In the genomic region with DNA sequence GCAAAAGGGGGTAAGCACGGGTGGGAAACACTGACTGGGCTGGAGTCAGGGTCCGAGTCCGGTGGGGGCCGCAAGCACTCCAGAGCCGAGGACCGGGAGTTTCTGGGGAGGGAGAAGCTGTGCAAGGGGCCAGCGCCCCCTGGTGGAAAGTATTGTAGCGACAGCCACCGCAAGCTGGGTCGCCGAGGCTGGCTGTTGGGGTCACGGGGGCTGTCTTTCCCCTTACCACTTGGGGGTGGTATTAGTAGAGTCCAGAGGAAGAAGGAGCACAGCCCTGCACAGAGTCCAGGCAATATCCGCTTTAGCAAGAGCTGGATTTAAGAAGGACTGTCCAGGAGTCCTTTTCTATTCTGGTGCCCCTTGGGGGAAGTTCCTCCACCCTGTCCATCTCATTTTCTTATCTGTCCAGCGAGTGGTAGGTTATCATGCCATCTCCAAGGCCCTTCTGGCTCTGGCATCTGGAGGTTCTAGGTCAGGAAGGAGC, we compare ENCODE assay signal across 1 cellular context.
A peak's percentile ranks its signal among the peaks of the same experiment; 100 is the strongest.
TF ChIP-seq lines count a peak whose summit lies in the region.

No MANE protein-coding gene starts in this region.

TF ChIP-seq in HepG2, 621 proteins besides CTCF, POLR2A, EP300 and RAD21 (continued from another document and continues in another):
- TF ChIP-seq, protein P1, sequence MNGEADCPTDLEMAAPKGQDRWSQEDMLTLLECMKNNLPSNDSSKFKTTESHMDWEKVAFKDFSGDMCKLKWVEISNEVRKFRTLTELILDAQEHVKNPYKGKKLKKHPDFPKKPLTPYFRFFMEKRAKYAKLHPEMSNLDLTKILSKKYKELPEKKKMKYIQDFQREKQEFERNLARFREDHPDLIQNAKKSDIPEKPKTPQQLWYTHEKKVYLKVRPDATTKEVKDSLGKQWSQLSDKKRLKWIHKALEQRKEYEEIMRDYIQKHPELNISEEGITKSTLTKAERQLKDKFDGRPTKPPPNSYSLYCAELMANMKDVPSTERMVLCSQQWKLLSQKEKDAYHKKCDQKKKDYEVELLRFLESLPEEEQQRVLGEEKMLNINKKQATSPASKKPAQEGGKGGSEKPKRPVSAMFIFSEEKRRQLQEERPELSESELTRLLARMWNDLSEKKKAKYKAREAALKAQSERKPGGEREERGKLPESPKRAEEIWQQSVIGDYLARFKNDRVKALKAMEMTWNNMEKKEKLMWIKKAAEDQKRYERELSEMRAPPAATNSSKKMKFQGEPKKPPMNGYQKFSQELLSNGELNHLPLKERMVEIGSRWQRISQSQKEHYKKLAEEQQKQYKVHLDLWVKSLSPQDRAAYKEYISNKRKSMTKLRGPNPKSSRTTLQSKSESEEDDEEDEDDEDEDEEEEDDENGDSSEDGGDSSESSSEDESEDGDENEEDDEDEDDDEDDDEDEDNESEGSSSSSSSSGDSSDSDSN (CRISPR knock-in tag; IDR thresholded peaks at IDR 0.05): peak; percentile 25; the same call in 1 of the 2 replicates
- TF ChIP-seq PHF20 (CRISPR knock-in tag; IDR thresholded peaks at IDR 0.05) (no peak), TEAD3 (CRISPR knock-in tag; optimal IDR thresholded peaks at IDR 0.05; ENCODE audit: borderline replicate concordance) (peak; percentile 93), RFX3 (CRISPR knock-in tag; IDR thresholded peaks at IDR 0.05) (no peak), ZNF746 (CRISPR knock-in tag; IDR thresholded peaks at IDR 0.05) (0 out of 2 replicates have a peak, but pooled peaks have one; percentile 23), ZMAT3 (CRISPR knock-in tag; conservative IDR thresholded peaks at IDR 0.05) (no peak), TCF12 (IDR thresholded peaks at IDR 0.05) (no peak), TCF12 (CRISPR knock-in tag; IDR thresholded peaks at IDR 0.05) (no peak), TBL1XR1 (IDR thresholded peaks at IDR 0.05; ENCODE audit: borderline replicate concordance, low read length, partially characterized antibody) (no peak), ZNF720 (CRISPR knock-in tag; IDR thresholded peaks at IDR 0.05) (no peak), GLI4 (CRISPR knock-in tag; IDR thresholded peaks at IDR 0.05; ENCODE audit: borderline replicate concordance) (no peak), ZNF878 (CRISPR knock-in tag; IDR thresholded peaks at IDR 0.05) (no peak; the same call in 1 of the 2 replicates), MAFF (IDR thresholded peaks at IDR 0.05; ENCODE audit: low read depth, low read length) (no peak), GPN1 (CRISPR knock-in tag; IDR thresholded peaks at IDR 0.05; ENCODE audit: borderline replicate concordance) (no peak), SIX1 (CRISPR knock-in tag; IDR thresholded peaks at IDR 0.05; ENCODE audit: borderline replicate concordance) (no peak), ZFY (CRISPR knock-in tag; IDR thresholded peaks at IDR 0.05) (no peak), SIN3A (IDR thresholded peaks at IDR 0.05; ENCODE audit: borderline replicate concordance, low read depth, low read length) (no peak), ZNF263 (CRISPR knock-in tag; IDR thresholded peaks at IDR 0.05) (peak; percentile 44), SMARCE1 (IDR thresholded peaks at IDR 0.05; ENCODE audit: borderline replicate concordance) (no peak), HNRNPK (IDR thresholded peaks at IDR 0.05; ENCODE audit: low read depth, low read length, poor library complexity, severe bottlenecking) (no peak), HES4 (CRISPR knock-in tag; IDR thresholded peaks at IDR 0.05; ENCODE audit: borderline replicate concordance) (no peak), NR2F6 (IDR thresholded peaks at IDR 0.05) (no peak), NR2F6 (CRISPR knock-in tag; IDR thresholded peaks at IDR 0.05) (no peak), ZNF629 (CRISPR knock-in tag; conservative IDR thresholded peaks at IDR 0.05) (no peak), NR3C1 (CRISPR knock-in tag; IDR thresholded peaks at IDR 0.05) (no peak), ZBTB8A (CRISPR knock-in tag; IDR thresholded peaks at IDR 0.05; ENCODE audit: borderline replicate concordance, low read depth) (no peak), ATF1 (CRISPR knock-in tag; IDR thresholded peaks at IDR 0.05) (no peak), GZF1 (CRISPR knock-in tag; IDR thresholded peaks at IDR 0.05) (no peak), STAG1 (CRISPR knock-in tag; IDR thresholded peaks at IDR 0.05) (peak; percentile 89), ZNF510 (CRISPR knock-in tag; IDR thresholded peaks at IDR 0.05; ENCODE audit: low read depth) (no peak), SPEN (CRISPR knock-in tag; IDR thresholded peaks at IDR 0.05; ENCODE audit: low read depth) (no peak), NR2C2 (CRISPR knock-in tag; IDR thresholded peaks at IDR 0.05; ENCODE audit: borderline replicate concordance) (0 out of 2 replicates have a peak, but pooled peaks have one; percentile 29), ZNF761 (CRISPR knock-in tag; conservative IDR thresholded peaks at IDR 0.05) (no peak), MAZ (IDR thresholded peaks at IDR 0.05; ENCODE audit: borderline replicate concordance, low read depth, low read length) (peak; percentile 35; the same call in 1 of the 2 replicates), MAZ (CRISPR knock-in tag; IDR thresholded peaks at IDR 0.05; ENCODE audit: low read depth) (no peak; the same call in 1 of the 2 replicates), PHB2 (IDR thresholded peaks at IDR 0.05; ENCODE audit: partially characterized antibody) (no peak), KDM5A (IDR thresholded peaks at IDR 0.05; ENCODE audit: borderline replicate concordance, low read length) (no peak), TBP (CRISPR knock-in tag; IDR thresholded peaks at IDR 0.05) (no peak), ZBTB20 (CRISPR knock-in tag; IDR thresholded peaks at IDR 0.05; ENCODE audit: borderline replicate concordance, low read depth) (no peak), DPF2 (CRISPR knock-in tag; IDR thresholded peaks at IDR 0.05; ENCODE audit: borderline replicate concordance, low read depth) (no peak), CCAR2 (optimal IDR thresholded peaks at IDR 0.05; ENCODE audit: low read depth, low read length) (no peak), NR2F1 (CRISPR knock-in tag; IDR thresholded peaks at IDR 0.05) (no peak), PAWR (CRISPR knock-in tag; IDR thresholded peaks at IDR 0.05; ENCODE audit: borderline replicate concordance) (no peak), CBX5 (CRISPR knock-in tag; IDR thresholded peaks at IDR 0.05; ENCODE audit: borderline replicate concordance) (no peak)
- TF ChIP-seq, protein P2, sequence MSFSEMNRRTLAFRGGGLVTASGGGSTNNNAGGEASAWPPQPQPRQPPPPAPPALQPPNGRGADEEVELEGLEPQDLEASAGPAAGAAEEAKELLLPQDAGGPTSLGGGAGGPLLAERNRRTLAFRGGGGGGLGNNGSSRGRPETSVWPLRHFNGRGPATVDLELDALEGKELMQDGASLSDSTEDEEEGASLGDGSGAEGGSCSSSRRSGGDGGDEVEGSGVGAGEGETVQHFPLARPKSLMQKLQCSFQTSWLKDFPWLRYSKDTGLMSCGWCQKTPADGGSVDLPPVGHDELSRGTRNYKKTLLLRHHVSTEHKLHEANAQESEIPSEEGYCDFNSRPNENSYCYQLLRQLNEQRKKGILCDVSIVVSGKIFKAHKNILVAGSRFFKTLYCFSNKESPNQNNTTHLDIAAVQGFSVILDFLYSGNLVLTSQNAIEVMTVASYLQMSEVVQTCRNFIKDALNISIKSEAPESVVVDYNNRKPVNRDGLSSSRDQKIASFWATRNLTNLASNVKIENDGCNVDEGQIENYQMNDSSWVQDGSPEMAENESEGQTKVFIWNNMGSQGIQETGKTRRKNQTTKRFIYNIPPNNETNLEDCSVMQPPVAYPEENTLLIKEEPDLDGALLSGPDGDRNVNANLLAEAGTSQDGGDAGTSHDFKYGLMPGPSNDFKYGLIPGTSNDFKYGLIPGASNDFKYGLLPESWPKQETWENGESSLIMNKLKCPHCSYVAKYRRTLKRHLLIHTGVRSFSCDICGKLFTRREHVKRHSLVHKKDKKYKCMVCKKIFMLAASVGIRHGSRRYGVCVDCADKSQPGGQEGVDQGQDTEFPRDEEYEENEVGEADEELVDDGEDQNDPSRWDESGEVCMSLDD (CRISPR knock-in tag; IDR thresholded peaks at IDR 0.05; ENCODE audit: borderline replicate concordance): peak; percentile 43; the same call in 1 of the 2 replicates
- TF ChIP-seq, protein P3, sequence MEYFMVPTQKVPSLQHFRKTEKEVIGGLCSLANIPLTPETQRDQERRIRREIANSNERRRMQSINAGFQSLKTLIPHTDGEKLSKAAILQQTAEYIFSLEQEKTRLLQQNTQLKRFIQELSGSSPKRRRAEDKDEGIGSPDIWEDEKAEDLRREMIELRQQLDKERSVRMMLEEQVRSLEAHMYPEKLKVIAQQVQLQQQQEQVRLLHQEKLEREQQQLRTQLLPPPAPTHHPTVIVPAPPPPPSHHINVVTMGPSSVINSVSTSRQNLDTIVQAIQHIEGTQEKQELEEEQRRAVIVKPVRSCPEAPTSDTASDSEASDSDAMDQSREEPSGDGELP (IDR thresholded peaks at IDR 0.05; ENCODE audit: borderline replicate concordance, low read depth): no peak
- TF ChIP-seq, protein P4, sequence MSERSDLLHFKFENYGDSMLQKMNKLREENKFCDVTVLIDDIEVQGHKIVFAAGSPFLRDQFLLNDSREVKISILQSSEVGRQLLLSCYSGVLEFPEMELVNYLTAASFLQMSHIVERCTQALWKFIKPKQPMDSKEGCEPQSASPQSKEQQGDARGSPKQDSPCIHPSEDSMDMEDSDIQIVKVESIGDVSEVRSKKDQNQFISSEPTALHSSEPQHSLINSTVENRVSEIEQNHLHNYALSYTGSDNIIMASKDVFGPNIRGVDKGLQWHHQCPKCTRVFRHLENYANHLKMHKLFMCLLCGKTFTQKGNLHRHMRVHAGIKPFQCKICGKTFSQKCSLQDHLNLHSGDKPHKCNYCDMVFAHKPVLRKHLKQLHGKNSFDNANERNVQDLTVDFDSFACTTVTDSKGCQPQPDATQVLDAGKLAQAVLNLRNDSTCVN (CRISPR knock-in tag; IDR thresholded peaks at IDR 0.05; ENCODE audit: borderline replicate concordance): no peak
- TF ChIP-seq, protein P5, sequence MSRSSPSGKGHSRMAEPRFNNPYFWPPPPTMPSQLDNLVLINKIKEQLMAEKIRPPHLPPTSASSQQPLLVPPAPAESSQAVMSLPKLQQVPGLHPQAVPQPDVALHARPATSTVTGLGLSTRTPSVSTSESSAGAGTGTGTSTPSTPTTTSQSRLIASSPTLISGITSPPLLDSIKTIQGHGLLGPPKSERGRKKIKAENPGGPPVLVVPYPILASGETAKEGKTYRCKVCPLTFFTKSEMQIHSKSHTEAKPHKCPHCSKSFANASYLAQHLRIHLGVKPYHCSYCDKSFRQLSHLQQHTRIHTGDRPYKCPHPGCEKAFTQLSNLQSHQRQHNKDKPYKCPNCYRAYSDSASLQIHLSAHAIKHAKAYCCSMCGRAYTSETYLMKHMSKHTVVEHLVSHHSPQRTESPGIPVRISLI (CRISPR knock-in tag; IDR thresholded peaks at IDR 0.05; ENCODE audit: borderline replicate concordance): no peak
- TF ChIP-seq, protein P6, sequence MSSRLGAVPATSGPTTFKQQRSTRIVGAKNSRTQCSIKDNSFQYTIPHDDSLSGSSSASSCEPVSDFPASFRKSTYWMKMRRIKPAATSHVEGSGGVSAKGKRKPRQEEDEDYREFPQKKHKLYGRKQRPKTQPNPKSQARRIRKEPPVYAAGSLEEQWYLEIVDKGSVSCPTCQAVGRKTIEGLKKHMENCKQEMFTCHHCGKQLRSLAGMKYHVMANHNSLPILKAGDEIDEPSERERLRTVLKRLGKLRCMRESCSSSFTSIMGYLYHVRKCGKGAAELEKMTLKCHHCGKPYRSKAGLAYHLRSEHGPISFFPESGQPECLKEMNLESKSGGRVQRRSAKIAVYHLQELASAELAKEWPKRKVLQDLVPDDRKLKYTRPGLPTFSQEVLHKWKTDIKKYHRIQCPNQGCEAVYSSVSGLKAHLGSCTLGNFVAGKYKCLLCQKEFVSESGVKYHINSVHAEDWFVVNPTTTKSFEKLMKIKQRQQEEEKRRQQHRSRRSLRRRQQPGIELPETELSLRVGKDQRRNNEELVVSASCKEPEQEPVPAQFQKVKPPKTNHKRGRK (CRISPR knock-in tag; IDR thresholded peaks at IDR 0.05): no peak
- TF ChIP-seq, protein P7, sequence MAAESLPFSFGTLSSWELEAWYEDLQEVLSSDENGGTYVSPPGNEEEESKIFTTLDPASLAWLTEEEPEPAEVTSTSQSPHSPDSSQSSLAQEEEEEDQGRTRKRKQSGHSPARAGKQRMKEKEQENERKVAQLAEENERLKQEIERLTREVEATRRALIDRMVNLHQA (CRISPR knock-in tag; IDR thresholded peaks at IDR 0.05): no peak
- TF ChIP-seq, protein P8, sequence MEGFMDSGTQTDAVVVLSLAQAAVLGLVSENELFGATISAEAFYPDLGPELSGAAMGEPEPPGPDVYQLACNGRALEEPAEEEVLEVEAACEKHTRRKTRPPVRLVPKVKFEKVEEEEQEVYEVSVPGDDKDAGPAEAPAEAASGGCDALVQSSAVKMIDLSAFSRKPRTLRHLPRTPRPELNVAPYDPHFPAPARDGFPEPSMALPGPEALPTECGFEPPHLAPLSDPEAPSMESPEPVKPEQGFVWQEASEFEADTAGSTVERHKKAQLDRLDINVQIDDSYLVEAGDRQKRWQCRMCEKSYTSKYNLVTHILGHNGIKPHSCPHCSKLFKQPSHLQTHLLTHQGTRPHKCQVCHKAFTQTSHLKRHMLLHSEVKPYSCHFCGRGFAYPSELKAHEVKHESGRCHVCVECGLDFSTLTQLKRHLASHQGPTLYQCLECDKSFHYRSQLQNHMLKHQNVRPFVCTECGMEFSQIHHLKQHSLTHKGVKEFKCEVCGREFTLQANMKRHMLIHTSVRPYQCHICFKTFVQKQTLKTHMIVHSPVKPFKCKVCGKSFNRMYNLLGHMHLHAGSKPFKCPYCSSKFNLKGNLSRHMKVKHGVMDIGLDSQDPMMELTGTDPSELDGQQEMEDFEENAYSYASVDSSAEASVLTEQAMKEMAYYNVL (CRISPR knock-in tag; IDR thresholded peaks at IDR 0.05; ENCODE audit: borderline replicate concordance): no peak
